In genomic region chr20:41329435-41330342, GRCh38 we compare ENCODE assay signal across 8 cellular contexts.
DNase-seq lines count a peak whose midpoint lies in the region; ATAC-seq and FAIRE-seq lines count a peak whose summit lies in the region.

No MANE protein-coding gene starts in this region.

- DNase-seq in GM18507 (ENCODE audit: extremely low spot score, insufficient read length, low read depth) (peak; percentile 33), medulla oblongata (ENCODE audit: extremely low spot score) (peak; percentile 76), NCI-H146 treated with DMSO at 0.1 percent for 48 hours (lab: John Stamatoyannopoulos, UW; ENCODE audit: unreplicated experiment) (no peak)
- DNase-seq in central memory CD4-positive, alpha-beta T cell: peak; percentile 15
- peak; percentile 46 to 48 for DNase-seq in stimulated activated CD8-positive, alpha-beta memory T cell treated with anti-CD3 and anti-CD28 coated beads, Interleukin-15, amount 100 ng/mL, for 4 hours (ENCODE audit: low read depth in 2 of 2)
- DNase-seq in effector CD8-positive, alpha-beta T cell (lab: John Stamatoyannopoulos, UW): no peak

- peak; percentile 33 for FAIRE-seq in GM18507 (lab: Jason Lieb, UNC)

- ATAC-seq in HG03558 (IDR thresholded peaks at IDR 0.05; ENCODE audit: extremely low read depth, unreplicated experiment): peak; percentile 59
- ATAC-seq in activated CD4-positive, CD25-positive, alpha-beta regulatory T cell treated with anti-CD3 and anti-CD28 coated beads, Interleukin-2, amount 50 U/mL, for 24 hours: peak; percentile 99 to 100

Comparison
In these comparisons a context has a peak if more than half of its experiments do, and no peak if none do; other contexts are left out.
1. DNase-seq: peak in GM18507 (single experiment), central memory CD4-positive, alpha-beta T cell (single experiment), medulla oblongata (single experiment) and stimulated activated CD8-positive, alpha-beta memory T cell treated with anti-CD3 and anti-CD28 coated beads, Interleukin-15, amount 100 ng/mL, for 4 hours (2 of 2); none in NCI-H146 treated with DMSO at 0.1 percent for 48 hours (single experiment) and effector CD8-positive, alpha-beta T cell (single experiment).